1 cellular context compared by ENCODE assay signal in the genomic region with DNA sequence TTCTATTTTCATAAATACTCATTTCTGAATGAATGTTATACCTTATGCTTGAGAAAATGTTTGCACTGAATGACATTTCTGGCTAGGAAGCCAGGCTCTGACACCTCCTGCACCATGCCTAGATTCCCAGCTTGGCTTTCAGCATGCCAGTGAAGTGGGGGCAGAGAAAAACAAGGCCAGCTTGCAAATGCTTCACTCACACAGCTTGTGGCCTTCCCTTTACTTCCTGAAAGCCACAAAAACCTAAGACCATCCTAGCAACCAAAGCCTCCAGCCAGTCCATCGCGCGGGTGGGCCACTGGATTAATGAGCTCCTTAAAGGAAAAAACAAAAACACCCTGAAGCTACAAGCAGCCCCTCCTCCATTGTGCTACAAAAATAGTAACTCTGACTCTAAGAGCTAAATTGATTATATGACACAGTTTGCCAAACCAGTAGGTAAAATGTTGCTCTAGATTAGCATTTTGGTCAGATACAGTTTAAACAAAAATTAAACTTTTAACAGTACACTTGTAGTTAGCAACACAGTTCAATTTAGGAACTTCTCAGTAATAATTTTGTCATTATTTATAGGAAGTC.
TF ChIP-seq lines count a peak whose summit lies in the region.

No MANE protein-coding gene starts in this region.

TF ChIP-seq in IMR-90, 13 proteins besides CTCF, POLR2A, EP300 and RAD21 (continued from another document):
- TF ChIP-seq ELK1 (IDR thresholded peaks at IDR 0.05; ENCODE audit: borderline replicate concordance, low read depth, low read length) (no peak), NFE2L2 (IDR thresholded peaks at IDR 0.05; ENCODE audit: low read depth, low read length) (no peak), MXI1 (IDR thresholded peaks at IDR 0.05; ENCODE audit: borderline replicate concordance, low read depth, low read length) (no peak), FOS (IDR thresholded peaks at IDR 0.05; ENCODE audit: low read depth, low read length) (no peak), MAZ (IDR thresholded peaks at IDR 0.05; ENCODE audit: borderline replicate concordance, low read depth, low read length) (no peak), SMC3 (IDR thresholded peaks at IDR 0.05; ENCODE audit: low read depth, low read length) (no peak), RCOR1 (IDR thresholded peaks at IDR 0.05; ENCODE audit: insufficient replicate concordance, low read length) (no peak), BHLHE40 (IDR thresholded peaks at IDR 0.05; ENCODE audit: low read depth, low read length) (no peak), USF2 (IDR thresholded peaks at IDR 0.05; ENCODE audit: low read depth, low read length) (no peak)
